ENCODE assay signal across 8 cellular contexts in genomic region chr17:43369986-43370385, GRCh38. TPM values are rescaled to one million over a fixed set of nuclear protein-coding genes. Genes with fewer than 3 reads are reported as not detected.
DNase-seq lines count a peak whose midpoint lies in the region; FAIRE-seq and TF ChIP-seq lines count a peak whose summit lies in the region.
"Had no signal": no experiment of that assay in that cellular context is flagged by ENCODE, and none has a peak within 500 bp of the region (broad histone marks: within the 10 kb centered on the region; RNA-seq: fewer than 3 reads in every experiment).

No MANE protein-coding gene starts in this region.

- peaks cover 48% of the 10 kb centered on the region for H3K4me1 ChIP-seq in KMS-11 (ENCODE audit: low read depth, poor library complexity, severe bottlenecking)
- peaks cover 1 to 19% (median 9%) of the 10 kb centered on the region in 4 donors for H3K4me1 ChIP-seq in liver (ENCODE audit: control insufficient read depth in 4 of 4, insufficient read depth in 4 of 4, low read length in 3 of 4)
- H3K4me1 ChIP-seq in subcutaneous abdominal adipose tissue (ENCODE audit: control insufficient read depth in 5 of 5, insufficient read depth in 5 of 5, low read length in 5 of 5), result peaks cover 8 to 35% (median 30%) of the 10 kb centered on the region in 5 donors

- H3K27ac Mint-ChIP-seq in activated naive CD8-positive, alpha-beta T cell, result peak overlapping the region; percentile 100

- TF ChIP-seq CTCF in KMS-11 (conservative IDR thresholded peaks at IDR 0.05; ENCODE audit: low read depth, low read length) (no peak), liver (IDR thresholded peaks at IDR 0.05; ENCODE audit: low read depth, low read length, missing input control) (no peak)

- H3K36me3 ChIP-seq in KMS-11 (ENCODE audit: insufficient read depth) (no peaks in the 10 kb centered on the region), liver (ENCODE audit: control insufficient read depth in 4 of 4, insufficient read depth in 3 of 4, low read depth in 1 of 4, low read length in 3 of 4) (no peaks in the 10 kb centered on the region), subcutaneous abdominal adipose tissue (ENCODE audit: control insufficient read depth in 5 of 5, insufficient read depth in 5 of 5, low read length in 5 of 5) (no peaks in the 10 kb centered on the region)

- H3K27me3 ChIP-seq in KMS-11 (ENCODE audit: insufficient read depth, low read depth) (no peaks in the 10 kb centered on the region), liver (ENCODE audit: control insufficient read depth in 4 of 4, insufficient read depth in 4 of 4, low read length in 3 of 4) (no peaks in the 10 kb centered on the region), subcutaneous abdominal adipose tissue (ENCODE audit: control insufficient read depth in 5 of 5, insufficient read depth in 4 of 5, low read length in 5 of 5) (no peaks in the 10 kb centered on the region)

- H3K9ac ChIP-seq in KMS-11 (peak overlapping the region; percentile 94; the same call in 1 of the 2 replicates), liver (ENCODE audit: low read depth in 1 of 2, low read length in 2 of 2) (peak overlapping the region; percentile 34 to 90), subcutaneous abdominal adipose tissue (ENCODE audit: low read length in 5 of 5) (peak overlapping the region; percentile 64 to 90 (median 78))

- H3K4me3 ChIP-seq in KMS-11 (IDR thresholded peaks at IDR 0.05; ENCODE audit: insufficient read depth, low read depth, low read length) (no peak overlapping the region), liver (ENCODE audit: low read depth in 1 of 3, low read length in 3 of 3) (no peak overlapping the region), subcutaneous abdominal adipose tissue (ENCODE audit: low read depth in 1 of 5, low read length in 5 of 5) (peak overlapping the region; percentile 59 to 80 (median 73))

- H4K20me1 ChIP-seq in KMS-11 (ENCODE audit: insufficient read depth), result no peaks in the 10 kb centered on the region

- no peaks in the 10 kb centered on the region for H3K36me3 Mint-ChIP-seq in activated naive CD8-positive, alpha-beta T cell

- WGBS in liver, result 88% methylated on average over 5 of the region's 5 CpGs

- H2AFZ ChIP-seq in KMS-11 (ENCODE audit: low read depth), result peak overlapping the region; percentile 62

- H3K79me2 ChIP-seq in KMS-11 (ENCODE audit: insufficient read depth, low read depth), result no peaks in the 10 kb centered on the region

- no peaks in the 10 kb centered on the region for H3K9me3 ChIP-seq in liver (ENCODE audit: control insufficient read depth in 4 of 4, low read length in 3 of 4)
- H3K9me3 ChIP-seq in subcutaneous abdominal adipose tissue (ENCODE audit: control insufficient read depth in 5 of 5, low read length in 5 of 5), result no peaks in the 10 kb centered on the region

- TF ChIP-seq RAD21 in liver (IDR thresholded peaks at IDR 0.05), result no peak

- no peak for DNase-seq in frontal cortex (ENCODE audit: low spot score in 2 of 2)
- no peak for DNase-seq in activated CD4-positive, CD25-positive, alpha-beta regulatory T cell treated with anti-CD3 and anti-CD28 coated beads, Interleukin-2, amount 50 U/mL, for 72 hours
- DNase-seq in activated CD8-positive, alpha-beta memory T cell treated with anti-CD3 and anti-CD28 coated beads, Interleukin-2, amount 50 U/mL, for 4 hours, result no peak

- no peaks in the 10 kb centered on the region for H3K27me3 Mint-ChIP-seq in activated naive CD8-positive, alpha-beta T cell

- H3K4me1 Mint-ChIP-seq in activated naive CD8-positive, alpha-beta T cell (ENCODE audit: low read depth), result peaks cover 45% of the 10 kb centered on the region

- peak overlapping the region; percentile 97 for H3K27ac ChIP-seq in KMS-11
- peak overlapping the region; percentile 98 for H3K27ac ChIP-seq in liver (ENCODE audit: low read depth in 1 of 2, low read length in 2 of 2)
- peak overlapping the region; percentile 98 for H3K27ac ChIP-seq in subcutaneous abdominal adipose tissue (ENCODE audit: low read depth, low read length)

- H3K9me3 Mint-ChIP-seq in activated naive CD8-positive, alpha-beta T cell (ENCODE audit: low read depth), result no peaks in the 10 kb centered on the region

- H3K4me3 Mint-ChIP-seq in activated naive CD8-positive, alpha-beta T cell, result peak overlapping the region; percentile 92

- H3K4me2 ChIP-seq in KMS-11, result peak overlapping the region; percentile 74

- no peak for FAIRE-seq in frontal cortex (lab: Jason Lieb, UNC)
- FAIRE-seq: colon had no signal

TF ChIP-seq in liver, 16 proteins besides CTCF, POLR2A, EP300 and RAD21:
- TF ChIP-seq ZBTB33 (IDR thresholded peaks at IDR 0.05) (no peak), FOXA2 (IDR thresholded peaks at IDR 0.05) (no peak), HNF4A (conservative IDR thresholded peaks at IDR 0.05) (no peak), GABPA (IDR thresholded peaks at IDR 0.05 in 1 of 2, conservative IDR thresholded peaks at IDR 0.05 in 1 of 2) (no peak), YY1 (IDR thresholded peaks at IDR 0.05) (no peak), RXRA (IDR thresholded peaks at IDR 0.05) (no peak), ATF3 (IDR thresholded peaks at IDR 0.05) (no peak), NR2F2 (IDR thresholded peaks at IDR 0.05) (no peak), HNF4G (IDR thresholded peaks at IDR 0.05) (no peak), JUND (IDR thresholded peaks at IDR 0.05) (no peak)

RNA-seq across cellular contexts. Expression of gene ARL4D, which starts 28.8 kb away (rescaled TPM):
- 10 to 100 TPM; 13.6 to 15.3 TPM for total RNA-seq in liver
- 10 to 100 TPM; 19.9 to 39.2 TPM for polyA plus RNA-seq in liver
- 39.5 TPM for total RNA-seq in frontal cortex

Comparison
In these comparisons a context has a peak if more than half of its experiments do, and no peak if none do; other contexts are left out.
1. H3K4me3 ChIP-seq: peak in subcutaneous abdominal adipose tissue (5 of 5); none in KMS-11 (single experiment) and liver (0 of 3).
2. Peak in every context shown above with its lines, with median percentiles within 50 percentile points of each other: H3K27ac ChIP-seq and H3K9ac ChIP-seq.